1 cellular context compared by ENCODE assay signal in the genomic region with DNA sequence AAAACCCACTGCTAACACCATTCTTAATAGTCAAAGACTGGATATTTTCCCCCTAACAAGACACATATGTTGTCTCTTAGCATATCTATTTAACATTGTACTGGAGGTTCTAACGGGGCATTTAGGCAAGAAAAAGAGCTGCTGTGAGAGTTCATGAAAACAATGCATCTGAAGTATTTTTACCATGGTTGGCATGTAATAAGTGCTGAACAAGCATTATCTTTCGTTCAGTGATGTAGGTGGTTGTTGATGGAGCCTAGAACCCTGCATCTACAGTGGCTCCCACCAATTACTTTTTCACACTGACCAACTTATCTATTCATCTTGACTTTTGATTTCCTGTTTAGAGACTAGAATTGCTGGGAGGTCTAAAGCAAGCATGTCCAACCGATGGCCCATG.
TF ChIP-seq lines count a peak whose summit lies in the region.

No MANE protein-coding gene starts in this region.

TF ChIP-seq in GM12878, 131 proteins besides CTCF, POLR2A, EP300 and RAD21 (continued from another document):
- TF ChIP-seq, protein P1, sequence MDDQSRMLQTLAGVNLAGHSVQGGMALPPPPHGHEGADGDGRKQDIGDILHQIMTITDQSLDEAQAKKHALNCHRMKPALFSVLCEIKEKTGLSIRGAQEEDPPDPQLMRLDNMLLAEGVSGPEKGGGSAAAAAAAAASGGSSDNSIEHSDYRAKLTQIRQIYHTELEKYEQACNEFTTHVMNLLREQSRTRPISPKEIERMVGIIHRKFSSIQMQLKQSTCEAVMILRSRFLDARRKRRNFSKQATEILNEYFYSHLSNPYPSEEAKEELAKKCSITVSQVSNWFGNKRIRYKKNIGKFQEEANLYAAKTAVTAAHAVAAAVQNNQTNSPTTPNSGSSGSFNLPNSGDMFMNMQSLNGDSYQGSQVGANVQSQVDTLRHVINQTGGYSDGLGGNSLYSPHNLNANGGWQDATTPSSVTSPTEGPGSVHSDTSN (IDR thresholded peaks at IDR 0.05; ENCODE audit: insufficient replicate concordance, low read depth, low read length): no peak
- TF ChIP-seq SRF (IDR thresholded peaks at IDR 0.05; ENCODE audit: low read depth in 2 of 2, low read length in 2 of 2) (no peak), ASH2L (IDR thresholded peaks at IDR 0.05; ENCODE audit: borderline replicate concordance, low read depth) (no peak), POU2F2 (IDR thresholded peaks at IDR 0.05; ENCODE audit: borderline replicate concordance, low read depth, low read length) (no peak), POLR2AphosphoS2 (IDR thresholded peaks at IDR 0.05; ENCODE audit: low read depth, low read length) (no peak), GABPA (IDR thresholded peaks at IDR 0.05; ENCODE audit: low read depth) (no peak), HCFC1 (IDR thresholded peaks at IDR 0.05; ENCODE audit: low read length) (no peak), MXI1 (IDR thresholded peaks at IDR 0.05; ENCODE audit: low read depth, low read length) (no peak), NBN (IDR thresholded peaks at IDR 0.05) (no peak), EGR1 (IDR thresholded peaks at IDR 0.05; ENCODE audit: borderline replicate concordance in 1 of 2, low read depth in 2 of 2, low read length in 2 of 2) (no peak), CBX3 (IDR thresholded peaks at IDR 0.05; ENCODE audit: borderline replicate concordance, low read depth) (no peak), ZNF622 (IDR thresholded peaks at IDR 0.05) (no peak), EZH2 (IDR thresholded peaks at IDR 0.05; ENCODE audit: borderline replicate concordance, control insufficient read depth, low read depth, low read length) (no peak)
- TF ChIP-seq, protein P2, sequence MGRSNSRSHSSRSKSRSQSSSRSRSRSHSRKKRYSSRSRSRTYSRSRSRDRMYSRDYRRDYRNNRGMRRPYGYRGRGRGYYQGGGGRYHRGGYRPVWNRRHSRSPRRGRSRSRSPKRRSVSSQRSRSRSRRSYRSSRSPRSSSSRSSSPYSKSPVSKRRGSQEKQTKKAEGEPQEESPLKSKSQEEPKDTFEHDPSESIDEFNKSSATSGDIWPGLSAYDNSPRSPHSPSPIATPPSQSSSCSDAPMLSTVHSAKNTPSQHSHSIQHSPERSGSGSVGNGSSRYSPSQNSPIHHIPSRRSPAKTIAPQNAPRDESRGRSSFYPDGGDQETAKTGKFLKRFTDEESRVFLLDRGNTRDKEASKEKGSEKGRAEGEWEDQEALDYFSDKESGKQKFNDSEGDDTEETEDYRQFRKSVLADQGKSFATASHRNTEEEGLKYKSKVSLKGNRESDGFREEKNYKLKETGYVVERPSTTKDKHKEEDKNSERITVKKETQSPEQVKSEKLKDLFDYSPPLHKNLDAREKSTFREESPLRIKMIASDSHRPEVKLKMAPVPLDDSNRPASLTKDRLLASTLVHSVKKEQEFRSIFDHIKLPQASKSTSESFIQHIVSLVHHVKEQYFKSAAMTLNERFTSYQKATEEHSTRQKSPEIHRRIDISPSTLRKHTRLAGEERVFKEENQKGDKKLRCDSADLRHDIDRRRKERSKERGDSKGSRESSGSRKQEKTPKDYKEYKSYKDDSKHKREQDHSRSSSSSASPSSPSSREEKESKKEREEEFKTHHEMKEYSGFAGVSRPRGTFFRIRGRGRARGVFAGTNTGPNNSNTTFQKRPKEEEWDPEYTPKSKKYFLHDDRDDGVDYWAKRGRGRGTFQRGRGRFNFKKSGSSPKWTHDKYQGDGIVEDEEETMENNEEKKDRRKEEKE (IDR thresholded peaks at IDR 0.05): no peak
- TF ChIP-seq, protein P3, sequence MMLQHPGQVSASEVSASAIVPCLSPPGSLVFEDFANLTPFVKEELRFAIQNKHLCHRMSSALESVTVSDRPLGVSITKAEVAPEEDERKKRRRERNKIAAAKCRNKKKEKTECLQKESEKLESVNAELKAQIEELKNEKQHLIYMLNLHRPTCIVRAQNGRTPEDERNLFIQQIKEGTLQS (IDR thresholded peaks at IDR 0.05; ENCODE audit: borderline replicate concordance, extremely low read depth, low read depth, low read length): no peak
